Comparison of ENCODE assay signal across 2 cellular contexts in the genomic region with DNA sequence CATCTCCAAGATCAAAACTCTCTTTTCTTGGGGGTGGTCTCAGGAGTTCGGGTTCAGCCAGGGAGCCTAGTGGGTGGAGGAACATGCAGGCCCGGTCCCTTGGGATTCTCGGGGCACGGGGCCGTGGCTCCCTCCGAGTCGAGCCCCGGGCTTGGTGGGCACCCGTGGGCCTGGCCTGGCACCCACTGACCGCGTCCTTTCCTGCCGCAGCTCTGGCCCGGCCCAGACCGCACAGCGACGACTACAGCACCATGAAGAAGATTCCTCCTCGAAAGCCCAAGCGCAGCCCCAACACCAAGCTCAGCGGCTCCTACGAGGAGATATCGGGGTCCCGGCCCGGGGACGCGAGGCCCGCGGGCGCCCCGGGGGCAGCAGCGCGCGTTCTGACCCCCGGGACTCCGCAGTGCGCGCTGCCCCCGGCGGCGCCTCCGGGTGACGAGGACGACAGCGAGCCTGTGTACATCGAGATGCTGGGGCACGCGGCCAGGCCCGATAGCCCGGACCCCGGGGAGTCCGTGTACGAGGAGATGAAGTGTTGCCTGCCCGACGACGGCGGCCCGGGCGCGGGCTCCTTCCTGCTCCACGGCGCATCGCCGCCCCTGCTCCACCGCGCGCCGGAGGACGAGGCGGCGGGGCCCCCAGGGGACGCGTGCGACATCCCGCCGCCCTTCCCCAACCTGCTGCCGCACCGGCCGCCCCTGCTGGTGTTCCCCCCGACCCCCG.
TF ChIP-seq lines count a peak whose summit lies in the region.

No MANE protein-coding gene starts in this region.

TF ChIP-seq in SK-N-SH, 30 proteins besides CTCF, POLR2A, EP300 and RAD21 (continued from another document):
- TF ChIP-seq POLR2AphosphoS5 (IDR thresholded peaks at IDR 0.05; ENCODE audit: low read depth, low read length) (no peak), TAF1 (IDR thresholded peaks at IDR 0.05; ENCODE audit: borderline replicate concordance, low read depth, low read length) (no peak), SMC3 (IDR thresholded peaks at IDR 0.05; ENCODE audit: low read depth, low read length) (no peak), FOSL2 (IDR thresholded peaks at IDR 0.05; ENCODE audit: borderline replicate concordance, low read depth) (no peak), RFX5 (IDR thresholded peaks at IDR 0.05; ENCODE audit: low read length) (no peak), MEF2A (IDR thresholded peaks at IDR 0.05; ENCODE audit: borderline replicate concordance, low read depth) (no peak), MXI1 (IDR thresholded peaks at IDR 0.05; ENCODE audit: low read depth, low read length) (no peak), SIN3A (IDR thresholded peaks at IDR 0.05; ENCODE audit: borderline replicate concordance, low read depth, low read length) (no peak)
- TF ChIP-seq, protein P1, sequence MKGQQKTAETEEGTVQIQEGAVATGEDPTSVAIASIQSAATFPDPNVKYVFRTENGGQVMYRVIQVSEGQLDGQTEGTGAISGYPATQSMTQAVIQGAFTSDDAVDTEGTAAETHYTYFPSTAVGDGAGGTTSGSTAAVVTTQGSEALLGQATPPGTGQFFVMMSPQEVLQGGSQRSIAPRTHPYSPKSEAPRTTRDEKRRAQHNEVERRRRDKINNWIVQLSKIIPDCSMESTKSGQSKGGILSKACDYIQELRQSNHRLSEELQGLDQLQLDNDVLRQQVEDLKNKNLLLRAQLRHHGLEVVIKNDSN (IDR thresholded peaks at IDR 0.05; ENCODE audit: borderline replicate concordance, low read depth) = no peak

TF ChIP-seq in SK-N-SH treated with all-trans-retinoic acid at 6 μM for 48 hours, 23 proteins besides CTCF, POLR2A, EP300 and RAD21:
- TF ChIP-seq, protein P2, sequence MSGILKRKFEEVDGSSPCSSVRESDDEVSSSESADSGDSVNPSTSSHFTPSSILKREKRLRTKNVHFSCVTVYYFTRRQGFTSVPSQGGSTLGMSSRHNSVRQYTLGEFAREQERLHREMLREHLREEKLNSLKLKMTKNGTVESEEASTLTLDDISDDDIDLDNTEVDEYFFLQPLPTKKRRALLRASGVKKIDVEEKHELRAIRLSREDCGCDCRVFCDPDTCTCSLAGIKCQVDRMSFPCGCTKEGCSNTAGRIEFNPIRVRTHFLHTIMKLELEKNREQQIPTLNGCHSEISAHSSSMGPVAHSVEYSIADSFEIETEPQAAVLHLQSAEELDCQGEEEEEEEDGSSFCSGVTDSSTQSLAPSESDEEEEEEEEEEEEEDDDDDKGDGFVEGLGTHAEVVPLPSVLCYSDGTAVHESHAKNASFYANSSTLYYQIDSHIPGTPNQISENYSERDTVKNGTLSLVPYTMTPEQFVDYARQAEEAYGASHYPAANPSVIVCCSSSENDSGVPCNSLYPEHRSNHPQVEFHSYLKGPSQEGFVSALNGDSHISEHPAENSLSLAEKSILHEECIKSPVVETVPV (CRISPR knock-in tag; IDR thresholded peaks at IDR 0.05) = no peak
- no peak for TF ChIP-seq ESRRG (CRISPR knock-in tag; IDR thresholded peaks at IDR 0.05)
- TF ChIP-seq, protein P3, sequence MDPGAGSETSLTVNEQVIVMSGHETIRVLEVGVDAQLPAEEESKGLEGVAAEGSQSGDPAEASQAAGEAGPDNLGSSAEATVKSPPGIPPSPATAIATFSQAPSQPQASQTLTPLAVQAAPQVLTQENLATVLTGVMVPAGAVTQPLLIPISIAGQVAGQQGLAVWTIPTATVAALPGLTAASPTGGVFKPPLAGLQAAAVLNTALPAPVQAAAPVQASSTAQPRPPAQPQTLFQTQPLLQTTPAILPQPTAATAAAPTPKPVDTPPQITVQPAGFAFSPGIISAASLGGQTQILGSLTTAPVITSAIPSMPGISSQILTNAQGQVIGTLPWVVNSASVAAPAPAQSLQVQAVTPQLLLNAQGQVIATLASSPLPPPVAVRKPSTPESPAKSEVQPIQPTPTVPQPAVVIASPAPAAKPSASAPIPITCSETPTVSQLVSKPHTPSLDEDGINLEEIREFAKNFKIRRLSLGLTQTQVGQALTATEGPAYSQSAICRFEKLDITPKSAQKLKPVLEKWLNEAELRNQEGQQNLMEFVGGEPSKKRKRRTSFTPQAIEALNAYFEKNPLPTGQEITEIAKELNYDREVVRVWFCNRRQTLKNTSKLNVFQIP (CRISPR knock-in tag; IDR thresholded peaks at IDR 0.05; ENCODE audit: borderline replicate concordance, low read depth) = no peak
- TF ChIP-seq ZNF565 (CRISPR knock-in tag; conservative IDR thresholded peaks at IDR 0.05; ENCODE audit: low read depth) = no peak
- no peak for TF ChIP-seq OSR1 (CRISPR knock-in tag; IDR thresholded peaks at IDR 0.05)
- TF ChIP-seq ISL1 (CRISPR knock-in tag; IDR thresholded peaks at IDR 0.05) = no peak
- no peak for TF ChIP-seq PPARA (CRISPR knock-in tag; IDR thresholded peaks at IDR 0.05; ENCODE audit: borderline replicate concordance)
